2 cellular contexts compared by ENCODE assay signal in the genomic region with DNA sequence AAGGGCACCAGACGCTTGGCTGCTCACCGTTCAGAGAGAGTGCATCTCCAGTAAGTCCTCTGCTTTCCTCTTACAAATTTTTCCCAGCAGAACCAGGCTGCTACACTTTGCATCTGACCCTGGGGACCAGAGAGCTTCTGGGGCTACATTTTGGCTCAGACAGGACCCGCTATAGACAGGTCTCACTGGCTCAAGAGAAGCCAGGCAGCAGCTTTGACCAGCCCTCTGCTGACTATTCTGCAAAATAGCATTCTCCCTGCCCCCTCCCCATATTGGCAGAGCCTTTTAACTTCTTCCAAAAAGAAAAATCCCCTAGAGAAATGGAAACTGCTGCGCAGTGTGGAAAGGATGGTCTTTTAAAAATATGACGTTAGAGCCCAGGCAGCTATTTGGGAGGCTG.
TF ChIP-seq lines count a peak whose summit lies in the region.

No MANE protein-coding gene starts in this region.

TF ChIP-seq in GM23338, 12 proteins besides CTCF, POLR2A, EP300 and RAD21 (continued from another document):
- TF ChIP-seq REST (IDR thresholded peaks at IDR 0.05; ENCODE audit: unreplicated experiment) (no peak), STAT1 (IDR thresholded peaks at IDR 0.05; ENCODE audit: unreplicated experiment) (no peak), POLR2AphosphoS5 (IDR thresholded peaks at IDR 0.05; ENCODE audit: low read depth) (no peak), ZNF114 (CRISPR knock-in tag; IDR thresholded peaks at IDR 0.05) (no peak), EZH2 (IDR thresholded peaks at IDR 0.05; ENCODE audit: low read depth, unreplicated experiment) (no peak), CREB1 (CRISPR knock-in tag; IDR thresholded peaks at IDR 0.05; ENCODE audit: low read depth) (no peak), EZH2phosphoT487 (IDR thresholded peaks at IDR 0.05; ENCODE audit: unreplicated experiment) (no peak), ZNF331 (CRISPR knock-in tag; IDR thresholded peaks at IDR 0.05; ENCODE audit: low read depth) (no peak)
- TF ChIP-seq, protein P1, sequence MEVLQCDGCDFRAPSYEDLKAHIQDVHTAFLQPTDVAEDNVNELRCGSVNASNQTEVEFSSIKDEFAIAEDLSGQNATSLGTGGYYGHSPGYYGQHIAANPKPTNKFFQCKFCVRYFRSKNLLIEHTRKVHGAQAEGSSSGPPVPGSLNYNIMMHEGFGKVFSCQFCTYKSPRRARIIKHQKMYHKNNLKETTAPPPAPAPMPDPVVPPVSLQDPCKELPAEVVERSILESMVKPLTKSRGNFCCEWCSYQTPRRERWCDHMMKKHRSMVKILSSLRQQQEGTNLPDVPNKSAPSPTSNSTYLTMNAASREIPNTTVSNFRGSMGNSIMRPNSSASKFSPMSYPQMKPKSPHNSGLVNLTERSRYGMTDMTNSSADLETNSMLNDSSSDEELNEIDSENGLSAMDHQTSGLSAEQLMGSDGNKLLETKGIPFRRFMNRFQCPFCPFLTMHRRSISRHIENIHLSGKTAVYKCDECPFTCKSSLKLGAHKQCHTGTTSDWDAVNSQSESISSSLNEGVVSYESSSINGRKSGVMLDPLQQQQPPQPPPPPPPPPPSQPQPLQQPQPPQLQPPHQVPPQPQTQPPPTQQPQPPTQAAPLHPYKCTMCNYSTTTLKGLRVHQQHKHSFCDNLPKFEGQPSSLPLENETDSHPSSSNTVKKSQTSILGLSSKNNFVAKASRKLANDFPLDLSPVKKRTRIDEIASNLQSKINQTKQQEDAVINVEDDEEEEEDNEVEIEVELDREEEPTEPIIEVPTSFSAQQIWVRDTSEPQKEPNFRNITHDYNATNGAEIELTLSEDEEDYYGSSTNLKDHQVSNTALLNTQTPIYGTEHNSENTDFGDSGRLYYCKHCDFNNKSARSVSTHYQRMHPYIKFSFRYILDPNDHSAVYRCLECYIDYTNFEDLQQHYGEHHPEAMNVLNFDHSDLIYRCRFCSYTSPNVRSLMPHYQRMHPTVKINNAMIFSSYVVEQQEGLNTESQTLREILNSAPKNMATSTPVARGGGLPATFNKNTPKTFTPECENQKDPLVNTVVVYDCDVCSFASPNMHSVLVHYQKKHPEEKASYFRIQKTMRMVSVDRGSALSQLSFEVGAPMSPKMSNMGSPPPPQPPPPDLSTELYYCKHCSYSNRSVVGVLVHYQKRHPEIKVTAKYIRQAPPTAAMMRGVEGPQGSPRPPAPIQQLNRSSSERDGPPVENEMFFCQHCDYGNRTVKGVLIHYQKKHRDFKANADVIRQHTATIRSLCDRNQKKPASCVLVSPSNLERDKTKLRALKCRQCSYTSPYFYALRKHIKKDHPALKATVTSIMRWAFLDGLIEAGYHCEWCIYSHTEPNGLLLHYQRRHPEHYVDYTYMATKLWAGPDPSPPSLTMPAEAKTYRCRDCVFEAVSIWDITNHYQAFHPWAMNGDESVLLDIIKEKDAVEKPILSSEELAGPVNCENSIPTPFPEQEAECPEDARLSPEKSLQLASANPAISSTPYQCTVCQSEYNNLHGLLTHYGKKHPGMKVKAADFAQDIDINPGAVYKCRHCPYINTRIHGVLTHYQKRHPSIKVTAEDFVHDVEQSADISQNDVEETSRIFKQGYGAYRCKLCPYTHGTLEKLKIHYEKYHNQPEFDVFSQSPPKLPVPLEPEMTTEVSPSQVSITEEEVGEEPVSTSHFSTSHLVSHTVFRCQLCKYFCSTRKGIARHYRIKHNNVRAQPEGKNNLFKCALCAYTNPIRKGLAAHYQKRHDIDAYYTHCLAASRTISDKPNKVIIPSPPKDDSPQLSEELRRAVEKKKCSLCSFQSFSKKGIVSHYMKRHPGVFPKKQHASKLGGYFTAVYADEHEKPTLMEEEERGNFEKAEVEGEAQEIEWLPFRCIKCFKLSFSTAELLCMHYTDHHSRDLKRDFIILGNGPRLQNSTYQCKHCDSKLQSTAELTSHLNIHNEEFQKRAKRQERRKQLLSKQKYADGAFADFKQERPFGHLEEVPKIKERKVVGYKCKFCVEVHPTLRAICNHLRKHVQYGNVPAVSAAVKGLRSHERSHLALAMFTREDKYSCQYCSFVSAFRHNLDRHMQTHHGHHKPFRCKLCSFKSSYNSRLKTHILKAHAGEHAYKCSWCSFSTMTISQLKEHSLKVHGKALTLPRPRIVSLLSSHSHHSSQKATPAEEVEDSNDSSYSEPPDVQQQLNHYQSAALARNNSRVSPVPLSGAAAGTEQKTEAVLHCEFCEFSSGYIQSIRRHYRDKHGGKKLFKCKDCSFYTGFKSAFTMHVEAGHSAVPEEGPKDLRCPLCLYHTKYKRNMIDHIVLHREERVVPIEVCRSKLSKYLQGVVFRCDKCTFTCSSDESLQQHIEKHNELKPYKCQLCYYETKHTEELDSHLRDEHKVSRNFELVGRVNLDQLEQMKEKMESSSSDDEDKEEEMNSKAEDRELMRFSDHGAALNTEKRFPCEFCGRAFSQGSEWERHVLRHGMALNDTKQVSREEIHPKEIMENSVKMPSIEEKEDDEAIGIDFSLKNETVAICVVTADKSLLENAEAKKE (CRISPR knock-in tag; IDR thresholded peaks at IDR 0.05): no peak

TF ChIP-seq in WTC11, 78 proteins besides CTCF, POLR2A, EP300 and RAD21 (continued from another document):
- TF ChIP-seq ZNF532 (CRISPR knock-in tag; IDR thresholded peaks at IDR 0.05; ENCODE audit: borderline replicate concordance) (no peak), MYBL2 (CRISPR knock-in tag; IDR thresholded peaks at IDR 0.05) (no peak), FOXP4 (CRISPR knock-in tag; IDR thresholded peaks at IDR 0.05) (no peak), ZNF263 (CRISPR knock-in tag; IDR thresholded peaks at IDR 0.05; ENCODE audit: low read depth) (no peak), JAZF1 (CRISPR knock-in tag; IDR thresholded peaks at IDR 0.05) (no peak), TP53 (CRISPR knock-in tag; IDR thresholded peaks at IDR 0.05) (no peak), ZNF232 (CRISPR knock-in tag; IDR thresholded peaks at IDR 0.05) (no peak), CDX4 (CRISPR knock-in tag; IDR thresholded peaks at IDR 0.05; ENCODE audit: borderline replicate concordance) (no peak), KAT7 (CRISPR knock-in tag; IDR thresholded peaks at IDR 0.05; ENCODE audit: borderline replicate concordance) (no peak)
- TF ChIP-seq, protein P2, sequence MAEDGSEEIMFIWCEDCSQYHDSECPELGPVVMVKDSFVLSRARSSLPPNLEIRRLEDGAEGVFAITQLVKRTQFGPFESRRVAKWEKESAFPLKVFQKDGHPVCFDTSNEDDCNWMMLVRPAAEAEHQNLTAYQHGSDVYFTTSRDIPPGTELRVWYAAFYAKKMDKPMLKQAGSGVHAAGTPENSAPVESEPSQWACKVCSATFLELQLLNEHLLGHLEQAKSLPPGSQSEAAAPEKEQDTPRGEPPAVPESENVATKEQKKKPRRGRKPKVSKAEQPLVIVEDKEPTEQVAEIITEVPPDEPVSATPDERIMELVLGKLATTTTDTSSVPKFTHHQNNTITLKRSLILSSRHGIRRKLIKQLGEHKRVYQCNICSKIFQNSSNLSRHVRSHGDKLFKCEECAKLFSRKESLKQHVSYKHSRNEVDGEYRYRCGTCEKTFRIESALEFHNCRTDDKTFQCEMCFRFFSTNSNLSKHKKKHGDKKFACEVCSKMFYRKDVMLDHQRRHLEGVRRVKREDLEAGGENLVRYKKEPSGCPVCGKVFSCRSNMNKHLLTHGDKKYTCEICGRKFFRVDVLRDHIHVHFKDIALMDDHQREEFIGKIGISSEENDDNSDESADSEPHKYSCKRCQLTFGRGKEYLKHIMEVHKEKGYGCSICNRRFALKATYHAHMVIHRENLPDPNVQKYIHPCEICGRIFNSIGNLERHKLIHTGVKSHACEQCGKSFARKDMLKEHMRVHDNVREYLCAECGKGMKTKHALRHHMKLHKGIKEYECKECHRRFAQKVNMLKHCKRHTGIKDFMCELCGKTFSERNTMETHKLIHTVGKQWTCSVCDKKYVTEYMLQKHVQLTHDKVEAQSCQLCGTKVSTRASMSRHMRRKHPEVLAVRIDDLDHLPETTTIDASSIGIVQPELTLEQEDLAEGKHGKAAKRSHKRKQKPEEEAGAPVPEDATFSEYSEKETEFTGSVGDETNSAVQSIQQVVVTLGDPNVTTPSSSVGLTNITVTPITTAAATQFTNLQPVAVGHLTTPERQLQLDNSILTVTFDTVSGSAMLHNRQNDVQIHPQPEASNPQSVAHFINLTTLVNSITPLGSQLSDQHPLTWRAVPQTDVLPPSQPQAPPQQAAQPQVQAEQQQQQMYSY (CRISPR knock-in tag; IDR thresholded peaks at IDR 0.05): no peak
- TF ChIP-seq, protein P3, sequence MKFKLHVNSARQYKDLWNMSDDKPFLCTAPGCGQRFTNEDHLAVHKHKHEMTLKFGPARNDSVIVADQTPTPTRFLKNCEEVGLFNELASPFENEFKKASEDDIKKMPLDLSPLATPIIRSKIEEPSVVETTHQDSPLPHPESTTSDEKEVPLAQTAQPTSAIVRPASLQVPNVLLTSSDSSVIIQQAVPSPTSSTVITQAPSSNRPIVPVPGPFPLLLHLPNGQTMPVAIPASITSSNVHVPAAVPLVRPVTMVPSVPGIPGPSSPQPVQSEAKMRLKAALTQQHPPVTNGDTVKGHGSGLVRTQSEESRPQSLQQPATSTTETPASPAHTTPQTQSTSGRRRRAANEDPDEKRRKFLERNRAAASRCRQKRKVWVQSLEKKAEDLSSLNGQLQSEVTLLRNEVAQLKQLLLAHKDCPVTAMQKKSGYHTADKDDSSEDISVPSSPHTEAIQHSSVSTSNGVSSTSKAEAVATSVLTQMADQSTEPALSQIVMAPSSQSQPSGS (CRISPR knock-in tag; IDR thresholded peaks at IDR 0.05; ENCODE audit: borderline replicate concordance, low read depth): no peak
